8 cellular contexts compared by ENCODE assay signal in the genomic region with DNA sequence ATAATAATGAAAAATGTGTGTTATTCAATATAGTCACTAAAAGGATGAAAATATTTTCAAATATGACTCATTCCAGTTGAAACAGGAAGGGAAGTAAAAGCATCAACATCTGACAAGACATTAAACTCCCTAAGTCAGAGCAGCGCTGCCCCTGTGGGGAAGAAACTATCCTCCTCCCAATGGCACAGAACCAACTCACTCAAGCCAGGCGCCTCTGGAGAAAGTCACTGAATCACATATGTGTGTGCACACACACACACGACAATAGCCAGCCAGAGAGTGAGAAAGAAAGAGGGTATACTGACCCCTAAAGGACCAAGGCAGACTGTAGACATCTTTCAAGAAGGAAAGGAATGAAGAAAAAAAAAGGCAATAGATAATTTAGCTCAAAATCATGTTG.
DNase-seq lines count a peak whose midpoint lies in the region; ATAC-seq and TF ChIP-seq lines count a peak whose summit lies in the region.

No MANE protein-coding gene starts in this region.

- no peaks in the 10 kb centered on the region for H3K9me2 ChIP-seq in PC-3 (replicated peaks; ENCODE audit: low read length)

- H3K27me3 ChIP-seq in PC-3 (ENCODE audit: low read length): no peaks in the 10 kb centered on the region
- H3K27me3 ChIP-seq in psoas muscle (ENCODE audit: insufficient read depth in 3 of 3, low read length in 2 of 3): peaks cover 0 to 6% (median 2%) of the 10 kb centered on the region in 3 donors

- no peaks in the 10 kb centered on the region for H3K36me3 ChIP-seq in PC-3 (ENCODE audit: low read depth, low read length)
- H3K36me3 ChIP-seq in psoas muscle (ENCODE audit: insufficient read depth in 1 of 2, low read depth in 1 of 2): no peaks in the 10 kb centered on the region

- CTCF ChIA-PET in PC-3 (lab: Charles Lee): interaction anchor here (0.6 to 0.7 kb wide), 4 partner anchors 33 to 1138 kb away, joined by 3 to 4 read pairs (median 3); no protein-coding TSS in a partner anchor

- no peaks in the 10 kb centered on the region for H4K20me1 ChIP-seq in PC-3 (ENCODE audit: low read length)

- DNase-seq in ELR (ENCODE audit: low read depth) (peak; percentile 89), PC-3 (peak; percentile 86), fibroblast of pulmonary artery (ENCODE audit: low read depth) (peak; percentile 86), psoas muscle (peak; percentile 64 to 79), G401 (ENCODE audit: low spot score) (no peak)
- DNase-seq in activated effector memory CD4-positive, alpha-beta T cell treated with Interleukin-2 at 50 U/mL for 16 hours: no peak

- H3K27ac ChIP-seq in PC-3 (ENCODE audit: low read length): 0 out of 2 replicates have a peak overlapping the region, but pooled peaks have one; percentile 64
- H3K27ac ChIP-seq in psoas muscle: peak overlapping the region; percentile 65

- ATAC-seq in PC-3 (peak; percentile 77), psoas muscle (peak; percentile 33 to 70 (median 52)), HG03565 (IDR thresholded peaks at IDR 0.05; ENCODE audit: unreplicated experiment) (no peak), GM19328 (IDR thresholded peaks at IDR 0.05; ENCODE audit: unreplicated experiment) (no peak)

- H3K9ac ChIP-seq in PC-3 (ENCODE audit: low read length): no peak overlapping the region

- H3K9me3 ChIP-seq in PC-3 (ENCODE audit: low read length): no peaks in the 10 kb centered on the region
- no peaks in the 10 kb centered on the region for H3K9me3 ChIP-seq in psoas muscle

- TF ChIP-seq CTCF in PC-3 (conservative IDR thresholded peaks at IDR 0.05; ENCODE audit: low read depth, low read length) (peak; percentile 64), fibroblast of pulmonary artery (IDR thresholded peaks at IDR 0.05; ENCODE audit: low read length, missing control alignments) (peak; percentile 41), psoas muscle (IDR thresholded peaks at IDR 0.05) (no peak)

- BruUV-seq in PC-3 (replicated peaks; lab: Mats Ljungman, UMichigan): no TSS peak

- POLR2A ChIA-PET in PC-3 (lab: Charles Lee; ENCODE audit: unreplicated experiment): interaction anchor here (0.5 kb wide), 1 partner anchor 1088 kb away, joined by 4 read pairs; no protein-coding TSS in a partner anchor

- H3K79me2 ChIP-seq in PC-3 (ENCODE audit: low read length): no peaks in the 10 kb centered on the region

- H3K4me1 ChIP-seq in PC-3 (ENCODE audit: insufficient read depth, low read length): peaks cover 29% of the 10 kb centered on the region
- H3K4me1 ChIP-seq in psoas muscle: peaks cover 9% of the 10 kb centered on the region

- no peak overlapping the region for H2AFZ ChIP-seq in PC-3 (ENCODE audit: low read length)

- 31 to 38% (median 38%) methylated on average over 3 of the region's 3 CpGs for WGBS in psoas muscle, 3 donors

- H3K4me3 ChIP-seq in PC-3 (ENCODE audit: low read length): no peak overlapping the region
- no peak overlapping the region for H3K4me3 ChIP-seq in fibroblast of pulmonary artery (replicated peaks; ENCODE audit: low read depth, low read length)
- no peak overlapping the region for H3K4me3 ChIP-seq in psoas muscle

- in situ Hi-C loops in G401 (cut with HindIII; ENCODE audit: low sequenced_read_pairs): no loop called here

- H3F3A ChIP-seq in PC-3 (ENCODE audit: low read length, unreplicated experiment): peaks cover 9% of the 10 kb centered on the region

- peak overlapping the region; percentile 67 for H3K4me2 ChIP-seq in PC-3 (ENCODE audit: low read length)

- intact Hi-C loops in PC-3 (cut with micrococcal nuclease): loop anchor here (5.0 to 10.0 kb wide), 3 partner anchors 46 to 1189 kb away; no protein-coding TSS in a partner anchor
- intact Hi-C loops in psoas muscle (cut with DNase I): loop anchor here (5.0 to 10.0 kb wide), 4 partner anchors 81 to 1249 kb away; no protein-coding TSS in a partner anchor

Comparison
In these comparisons a context has a peak if more than half of its experiments do, and no peak if none do; other contexts are left out.
1. DNase-seq: peak in ELR (single experiment), PC-3 (single experiment), fibroblast of pulmonary artery (single experiment) and psoas muscle (2 of 2); none in G401 (single experiment) and activated effector memory CD4-positive, alpha-beta T cell treated with Interleukin-2 at 50 U/mL for 16 hours (single experiment).
2. ATAC-seq: peak in PC-3 (single experiment) and psoas muscle (4 of 4); none in HG03565 (single experiment) and GM19328 (single experiment).